In the genomic region with DNA sequence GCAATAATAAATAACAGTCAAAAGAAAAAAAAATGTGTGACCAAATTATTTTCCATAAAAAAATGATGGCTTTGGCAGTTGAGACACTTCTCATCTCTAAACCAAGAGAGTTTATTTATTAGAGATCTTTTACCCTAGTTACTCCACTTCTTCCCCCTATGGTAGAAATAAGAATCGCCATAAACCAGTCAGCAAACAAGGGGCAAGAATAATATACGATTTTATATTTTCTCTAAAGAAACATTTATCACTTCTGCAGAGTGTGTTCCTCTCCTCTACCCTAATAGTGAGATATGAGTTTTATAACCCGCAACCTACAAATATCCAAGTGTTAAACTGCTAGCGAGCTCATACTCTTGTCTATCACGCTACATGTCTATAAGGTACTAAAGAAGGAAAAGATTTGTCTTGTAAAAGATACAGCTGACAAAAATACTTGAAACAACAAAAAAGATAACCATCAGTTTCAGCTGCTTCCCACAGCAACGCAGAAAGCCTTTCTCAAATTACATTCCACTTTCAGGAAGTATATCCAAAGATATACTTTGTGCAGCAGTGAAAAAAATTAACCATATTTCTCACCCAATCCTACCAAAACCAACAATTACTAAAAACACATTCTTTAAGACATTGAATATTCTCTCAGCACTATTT, we compare ENCODE assay signal across 8 cellular contexts. TPM values are rescaled to one million over a fixed set of nuclear protein-coding genes. Genes with fewer than 3 reads are reported as not detected.
DNase-seq lines count a peak whose midpoint lies in the region; ATAC-seq and TF ChIP-seq lines count a peak whose summit lies in the region.

No MANE protein-coding gene starts in this region.

- no peaks in the 10 kb centered on the region for H3K9me3 ChIP-seq in Karpas-422 (ENCODE audit: low read length)
- no peaks in the 10 kb centered on the region for H3K9me3 ChIP-seq in neuronal stem cell (replicated peaks in 1 of 2; ENCODE audit: control insufficient read depth in 2 of 2, insufficient read depth in 1 of 2, low read depth in 1 of 2, low read length in 2 of 2)

- peak overlapping the region; percentile 98 for H3K27ac Mint-ChIP-seq in MCF 10A (ENCODE audit: low read depth, unreplicated experiment)
- peak overlapping the region; percentile 90 for H3K27ac Mint-ChIP-seq in natural killer cell treated with Interleukin-12 subunit alpha and Interleukin-12 subunit beta and Interleukin-15 and Interleukin-18, amount 100 ng/mL, for 72 hours

- H2BK5ac ChIP-seq in neuronal stem cell (ENCODE audit: low read length), result no peak overlapping the region

- H3K79me2 ChIP-seq in Karpas-422 (ENCODE audit: low read length), result peaks cover 65% of the 10 kb centered on the region

- peak overlapping the region; percentile 82 for H3K4me2 ChIP-seq in Karpas-422 (ENCODE audit: low read depth, low read length, poor library complexity, severe bottlenecking)
- H3K4me2 ChIP-seq in neuronal stem cell (ENCODE audit: insufficient read depth, low read length, poor library complexity, severe bottlenecking), result no peak overlapping the region

- WGBS in neuronal stem cell (ENCODE audit: extremely low coverage in 2 of 2, insufficient read length in 2 of 2, insufficient replicate concordance in 1 of 2), 2 donors, result no CpG with 5 or more reads among the region's 6 CpGs

- H3K9me3 Mint-ChIP-seq in MCF 10A (ENCODE audit: unreplicated experiment), result no peaks in the 10 kb centered on the region
- no peaks in the 10 kb centered on the region for H3K9me3 Mint-ChIP-seq in natural killer cell treated with Interleukin-12 subunit alpha and Interleukin-12 subunit beta and Interleukin-15 and Interleukin-18, amount 100 ng/mL, for 72 hours

- peaks cover 40% of the 10 kb centered on the region for H3K36me3 Mint-ChIP-seq in MCF 10A (ENCODE audit: insufficient read depth, unreplicated experiment)
- peaks cover 11% of the 10 kb centered on the region for H3K36me3 Mint-ChIP-seq in natural killer cell treated with Interleukin-12 subunit alpha and Interleukin-12 subunit beta and Interleukin-15 and Interleukin-18, amount 100 ng/mL, for 72 hours

- H2AK5ac ChIP-seq in neuronal stem cell (ENCODE audit: low read depth, low read length), result no peak overlapping the region

- no peak overlapping the region for H2BK15ac ChIP-seq in neuronal stem cell (ENCODE audit: low read length)

- H3K4me1 Mint-ChIP-seq in MCF 10A (ENCODE audit: insufficient read depth, unreplicated experiment), result peaks cover 6% of the 10 kb centered on the region
- peaks cover 22 to 26% of the 10 kb centered on the region in 2 donors for H3K4me1 Mint-ChIP-seq in natural killer cell treated with Interleukin-12 subunit alpha and Interleukin-12 subunit beta and Interleukin-15 and Interleukin-18, amount 100 ng/mL, for 72 hours (ENCODE audit: low read depth in 2 of 2)

- no peaks in the 10 kb centered on the region for H3K27me3 Mint-ChIP-seq in MCF 10A (ENCODE audit: insufficient read depth, unreplicated experiment)
- peaks cover 0 to 3% of the 10 kb centered on the region in 2 donors for H3K27me3 Mint-ChIP-seq in natural killer cell treated with Interleukin-12 subunit alpha and Interleukin-12 subunit beta and Interleukin-15 and Interleukin-18, amount 100 ng/mL, for 72 hours

- BruUV-seq in MCF 10A (replicated peaks; lab: Mats Ljungman, UMichigan), result no TSS peak

- peaks cover 46% of the 10 kb centered on the region for H3K4me1 ChIP-seq in Karpas-422 (ENCODE audit: low read length)
- peaks cover 7 to 9% of the 10 kb centered on the region in 2 donors for H3K4me1 ChIP-seq in neuronal stem cell (ENCODE audit: control insufficient read depth in 2 of 2, insufficient read depth in 1 of 2, low read depth in 1 of 2, low read length in 2 of 2)

- no peak for ATAC-seq in natural killer cell treated with Interleukin-12 subunit alpha and Interleukin-12 subunit beta and Interleukin-15 and Interleukin-18, amount 100 ng/mL, for 72 hours
- no peak for ATAC-seq in GM18519 (IDR thresholded peaks at IDR 0.05; ENCODE audit: low FRiP score, unreplicated experiment)
- no peak for ATAC-seq in GM19324 (IDR thresholded peaks at IDR 0.05; ENCODE audit: low FRiP score, unreplicated experiment)

- H3K4me3 ChIP-seq in Karpas-422 (ENCODE audit: low read length) (peak overlapping the region; percentile 77), neuronal stem cell (ENCODE audit: low read length in 2 of 2) (peak overlapping the region in 1 of 2 donors; percentile 91)

- H2AFZ ChIP-seq in Karpas-422 (ENCODE audit: low read length) (no peak overlapping the region), neuronal stem cell (ENCODE audit: low read length) (no peak overlapping the region)

- TF ChIP-seq CTCF in MCF 10A (IDR thresholded peaks at IDR 0.05; ENCODE audit: unreplicated experiment), result no peak

- no peaks in the 10 kb centered on the region for H3K79me1 ChIP-seq in neuronal stem cell (ENCODE audit: low read depth, low read length)

- intact Hi-C loops in MCF 10A (cut with micrococcal nuclease), result loop anchor here (5.0 to 10.0 kb wide), 4 partner anchors 124 to 397 kb away; a partner anchor contains a TSS

- no peak overlapping the region for H3K18ac ChIP-seq in neuronal stem cell (ENCODE audit: low read length)

- no peak overlapping the region for H3K4ac ChIP-seq in neuronal stem cell (ENCODE audit: low read length)

- no peaks in the 10 kb centered on the region for H3K9me2 ChIP-seq in Karpas-422 (replicated peaks; ENCODE audit: insufficient read depth, low read length)

- no peaks in the 10 kb centered on the region for H3K27me3 ChIP-seq in Karpas-422 (ENCODE audit: low read length)
- H3K27me3 ChIP-seq in neuronal stem cell (ENCODE audit: control insufficient read depth in 3 of 3, insufficient read depth in 3 of 3, low read depth in 1 of 3, low read length in 3 of 3), result no peaks in the 10 kb centered on the region

- H4K20me1 ChIP-seq in Karpas-422 (ENCODE audit: insufficient read depth, low read depth, low read length), result no peaks in the 10 kb centered on the region; the same call in 1 of the 2 replicates

- POLR2A ChIA-PET in MCF 10A (lab: Yijun Ruan, JAX), result interaction anchor here (0.6 to 5.7 kb wide), 15 partner anchors 11 to 515 kb away, joined by 3 to 80 read pairs (median 6); a partner anchor contains a TSS

- no peak overlapping the region for H3K23ac ChIP-seq in neuronal stem cell (ENCODE audit: low read depth, low read length, poor library complexity)

- DNase-seq in CD1c-positive myeloid dendritic cell (ENCODE audit: extremely low spot score), result peak; percentile 14
- peak; percentile 64 for DNase-seq in Karpas-422
- DNase-seq in MCF 10A (ENCODE audit: unreplicated experiment), result peak; percentile 15
- DNase-seq in natural killer cell treated with Interleukin-12 subunit alpha and Interleukin-12 subunit beta and Interleukin-15 and Interleukin-18, amount 100 ng/mL, for 72 hours (ENCODE audit: low spot score), result no peak
- no peak for DNase-seq in NCI-H526 (lab: John Stamatoyannopoulos, UW)
- DNase-seq in neuronal stem cell (ENCODE audit: low spot score), result no peak

- H3K9ac ChIP-seq in Karpas-422 (ENCODE audit: low read length) (peak overlapping the region; percentile 84), neuronal stem cell (ENCODE audit: low read depth, low read length, poor library complexity) (no peak overlapping the region)

- no peak overlapping the region for H2BK120ac ChIP-seq in neuronal stem cell (ENCODE audit: low read depth, low read length)

- peak overlapping the region; percentile 95 for H3K4me3 Mint-ChIP-seq in MCF 10A (ENCODE audit: unreplicated experiment)
- peak overlapping the region; percentile 92 for H3K4me3 Mint-ChIP-seq in natural killer cell treated with Interleukin-12 subunit alpha and Interleukin-12 subunit beta and Interleukin-15 and Interleukin-18, amount 100 ng/mL, for 72 hours

- CTCF ChIA-PET in MCF 10A (lab: Yijun Ruan, JAX), result interaction anchor here (1.1 kb wide), 1 partner anchor 143 kb away, joined by 3 read pairs; no protein-coding TSS in a partner anchor

- no peak overlapping the region for H2BK12ac ChIP-seq in neuronal stem cell (ENCODE audit: low read length)

- no peak overlapping the region for H4K91ac ChIP-seq in neuronal stem cell (ENCODE audit: low read depth, low read length, poor library complexity)

- no peak overlapping the region for H3K14ac ChIP-seq in neuronal stem cell (ENCODE audit: low read length)

- peaks cover 29% of the 10 kb centered on the region for H3K36me3 ChIP-seq in Karpas-422 (ENCODE audit: insufficient read depth, low read length)
- H3K36me3 ChIP-seq in neuronal stem cell (replicated peaks in 1 of 2; ENCODE audit: control insufficient read depth in 2 of 2, insufficient read depth in 2 of 2, low read length in 2 of 2), result peaks cover 0 to 39% of the 10 kb centered on the region in 2 donors

- H3K27ac ChIP-seq in Karpas-422 (ENCODE audit: low read length) (peak overlapping the region; percentile 72), neuronal stem cell (replicated peaks; ENCODE audit: low read length) (no peak overlapping the region)

- H4K8ac ChIP-seq in neuronal stem cell (ENCODE audit: low read depth, low read length), result no peak overlapping the region

RNA-seq across cellular contexts. Expression of a gene that starts 2.2 kb away (rescaled TPM):
- 22.7 and 37.8 TPM in 2 replicates for total RNA-seq in Karpas-422 (2014; rRNA removed; shearing (Covaris generic); ENCODE audit: low replicate concordance)
- 12.4 and 18.4 TPM in 2 replicates for total RNA-seq in MCF 10A (2022)
- total RNA-seq in natural killer cell treated with Interleukin-12 subunit alpha and Interleukin-12 subunit beta and Interleukin-15 and Interleukin-18, amount 100 ng/mL, for 72 hours, result 10 to 100 TPM; 11.2 to 13.4 TPM
- 11.2 TPM for polyA plus RNA-seq in neuronal stem cell (2013, experiment 1 of 2)
- 11.3 TPM for polyA plus RNA-seq in neuronal stem cell (2013, experiment 2 of 2)

RNA-seq across cellular contexts. Expression of a gene that starts 58.2 kb away (rescaled TPM):
- 34.4 and 43.3 TPM in 2 replicates for total RNA-seq in Karpas-422 (2014; rRNA removed; shearing (Covaris generic); ENCODE audit: low replicate concordance)
- 123 and 131 TPM in 2 replicates for total RNA-seq in MCF 10A (2022)
- 10 to 100 TPM; 41.9 to 45.1 TPM for total RNA-seq in natural killer cell treated with Interleukin-12 subunit alpha and Interleukin-12 subunit beta and Interleukin-15 and Interleukin-18, amount 100 ng/mL, for 72 hours
- polyA plus RNA-seq in neuronal stem cell (2013, experiment 1 of 2), result 35.1 TPM
- 35.8 TPM for polyA plus RNA-seq in neuronal stem cell (2013, experiment 2 of 2)

Comparison
In these comparisons a context has a peak if more than half of its experiments do, and no peak if none do; other contexts are left out.
1. DNase-seq: peak in CD1c-positive myeloid dendritic cell (single experiment), Karpas-422 (single experiment) and MCF 10A (single experiment); none in natural killer cell treated with Interleukin-12 subunit alpha and Interleukin-12 subunit beta and Interleukin-15 and Interleukin-18, amount 100 ng/mL, for 72 hours (single experiment), NCI-H526 (0 of 2) and neuronal stem cell (single experiment).